15 cellular contexts compared by ENCODE assay signal in the genomic region with DNA sequence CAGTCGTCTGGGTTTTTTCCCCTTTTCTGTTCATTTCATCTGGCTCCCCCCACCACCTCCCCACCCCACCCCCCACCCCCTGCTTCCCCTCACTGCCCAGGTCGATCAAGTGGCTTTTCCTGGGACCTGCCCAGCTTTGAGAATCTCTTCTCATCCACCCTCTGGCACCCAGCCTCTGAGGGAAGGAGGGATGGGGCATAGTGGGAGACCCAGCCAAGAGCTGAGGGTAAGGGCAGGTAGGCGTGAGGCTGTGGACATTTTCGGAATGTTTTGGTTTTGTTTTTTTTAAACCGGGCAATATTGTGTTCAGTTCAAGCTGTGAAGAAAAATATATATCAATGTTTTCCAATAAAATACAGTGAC. TPM values are rescaled to one million over a fixed set of nuclear protein-coding genes. Genes with fewer than 3 reads are reported as not detected.
DNase-seq lines count a peak whose midpoint lies in the region; ATAC-seq and TF ChIP-seq lines count a peak whose summit lies in the region.
"Had no signal": no experiment of that assay in that cellular context is flagged by ENCODE, and none has a peak within 500 bp of the region (broad histone marks: within the 10 kb centered on the region; RNA-seq: fewer than 3 reads in every experiment).

No MANE protein-coding gene starts in this region.

- peak overlapping the region; percentile 92 for H3K27ac Mint-ChIP-seq in CD8-positive, alpha-beta T cell
- peak overlapping the region; percentile 86 for H3K27ac Mint-ChIP-seq in activated naive CD8-positive, alpha-beta T cell treated with anti-CD3 and anti-CD28 coated beads for 36 hours

- H3K4me3 ChIP-seq in CD8-positive, alpha-beta T cell (ENCODE audit: low read depth, low read length): no peak overlapping the region
- H3K4me3 ChIP-seq in sigmoid colon: no peak overlapping the region
- no peak overlapping the region for H3K4me3 ChIP-seq in mesenchymal stem cell (ENCODE audit: insufficient read depth in 1 of 2, low read depth in 1 of 2, low read length in 2 of 2)
- H3K4me3 ChIP-seq: left lung, PC-9 had no signal

- no peak overlapping the region for H3K23ac ChIP-seq in mesenchymal stem cell (ENCODE audit: low read length in 2 of 2)

- no peak overlapping the region for H3K9ac ChIP-seq in mesenchymal stem cell (ENCODE audit: low read length)

- no peak overlapping the region for H2BK15ac ChIP-seq in mesenchymal stem cell (ENCODE audit: low read depth, poor library complexity, severe bottlenecking)

- H2AFZ ChIP-seq in mesenchymal stem cell (ENCODE audit: low read depth, low read length): no peak overlapping the region
- H2AFZ ChIP-seq: PC-9 had no signal

- peaks cover 44% of the 10 kb centered on the region for H3K36me3 ChIP-seq in CD8-positive, alpha-beta T cell (ENCODE audit: insufficient read depth, low read length)
- H3K36me3 ChIP-seq in sigmoid colon: peaks cover 26 to 49% (median 45%) of the 10 kb centered on the region in 4 donors
- peaks cover 55 to 57% of the 10 kb centered on the region in 2 experiments for H3K36me3 ChIP-seq in mesenchymal stem cell (ENCODE audit: control insufficient read depth in 1 of 2, insufficient read depth in 2 of 2, low read depth in 1 of 2, low read length in 2 of 2)

- peaks cover 34% of the 10 kb centered on the region for H3K79me1 ChIP-seq in mesenchymal stem cell (replicated peaks; ENCODE audit: low read length, poor library complexity, severe bottlenecking)

- ATAC-seq in CD8-positive, alpha-beta T cell: no peak
- ATAC-seq in HG03460 (IDR thresholded peaks at IDR 0.05; ENCODE audit: unreplicated experiment): no peak
- ATAC-seq: left lung had no signal

- no peak overlapping the region for H3K4ac ChIP-seq in mesenchymal stem cell (ENCODE audit: low read depth in 1 of 2, low read length in 2 of 2)

- TF ChIP-seq POLR2A in sigmoid colon (IDR thresholded peaks at IDR 0.05): no peak

- POLR2A ChIA-PET in CD8-positive, alpha-beta T cell (lab: Charles Lee): interaction anchor here (0.9 to 3.8 kb wide), 4 partner anchors 9 to 23 kb away, joined by 3 to 78 read pairs (median 7); partner anchors contain the start of gene CALM3

- H3K4me1 ChIP-seq in CD8-positive, alpha-beta T cell (ENCODE audit: insufficient read depth, low read length): peaks cover 46% of the 10 kb centered on the region
- peaks cover 0 to 12% (median 6%) of the 10 kb centered on the region in 4 donors for H3K4me1 ChIP-seq in sigmoid colon
- no peaks in the 10 kb centered on the region for H3K4me1 ChIP-seq in mesenchymal stem cell (ENCODE audit: control insufficient read depth, insufficient read depth, low read depth, low read length)

- WGBS in sigmoid colon, 2 donors: 62 to 77% methylated on average over 5 of the region's 5 CpGs
- 100% methylated on average over 1 of the region's 5 CpGs for WGBS in mesenchymal stem cell

- H2BK5ac ChIP-seq in mesenchymal stem cell (ENCODE audit: low read depth, low read length, poor library complexity, severe bottlenecking): no peak overlapping the region

- no peak overlapping the region for H3K14ac ChIP-seq in mesenchymal stem cell (ENCODE audit: low read length in 2 of 2)

- CTCF ChIA-PET in CD8-positive, alpha-beta T cell (lab: Charles Lee): interaction anchor here (1.8 to 6.3 kb wide), 4 partner anchors 9 to 118 kb away, joined by 4 to 126 read pairs (median 30); partner anchors contain the start of genes CALM3 and DACT3

- H3K4me3 Mint-ChIP-seq in CD8-positive, alpha-beta T cell: peak overlapping the region; percentile 66
- peak overlapping the region; percentile 58 for H3K4me3 Mint-ChIP-seq in activated naive CD8-positive, alpha-beta T cell treated with anti-CD3 and anti-CD28 coated beads for 36 hours

- no peak overlapping the region for H2AK5ac ChIP-seq in mesenchymal stem cell (ENCODE audit: low read length, severe bottlenecking)

- H3K27me3 Mint-ChIP-seq in CD8-positive, alpha-beta T cell (ENCODE audit: low read depth): no peaks in the 10 kb centered on the region
- no peaks in the 10 kb centered on the region for H3K27me3 Mint-ChIP-seq in activated naive CD8-positive, alpha-beta T cell treated with anti-CD3 and anti-CD28 coated beads for 36 hours

- peak; percentile 41 for DNase-seq in activated effector memory CD4-positive, alpha-beta T cell treated with anti-CD3 and anti-CD28 coated beads, Interleukin-2, amount 50 U/mL, for 16 hours
- no peak for DNase-seq in activated effector memory CD4-positive, alpha-beta T cell treated with Interleukin-2 at 50 U/mL for 16 hours
- no peak for DNase-seq in CD8-positive, alpha-beta T cell
- DNase-seq in activated naive CD8-positive, alpha-beta T cell treated with anti-CD3 and anti-CD28 coated beads for 36 hours: no peak
- DNase-seq in sigmoid colon (peak; percentile 58), hypothalamus (lab: John Stamatoyannopoulos, UW) (no peak), mesenchymal stem cell (no peak)
- DNase-seq: amygdala, NCI-H1092, PC-9, substantia nigra had no signal

- no peak for TF ChIP-seq CTCF in CD8-positive, alpha-beta T cell (IDR thresholded peaks at IDR 0.05)
- TF ChIP-seq CTCF in sigmoid colon (IDR thresholded peaks at IDR 0.05): no peak

- H3K27me3 ChIP-seq in CD8-positive, alpha-beta T cell (ENCODE audit: insufficient read depth, low read length): no peaks in the 10 kb centered on the region
- H3K27me3 ChIP-seq in sigmoid colon (no peaks in the 10 kb centered on the region), mesenchymal stem cell (ENCODE audit: control insufficient read depth in 1 of 2, insufficient read depth in 1 of 2, low read length in 2 of 2) (no peaks in the 10 kb centered on the region)
- H3K27me3 ChIP-seq: left lung had no signal

- no peak overlapping the region for H2BK120ac ChIP-seq in mesenchymal stem cell (ENCODE audit: low read depth, low read length)

- TF ChIP-seq EP300 in sigmoid colon (IDR thresholded peaks at IDR 0.05): no peak

- H4K8ac ChIP-seq in mesenchymal stem cell (ENCODE audit: low read length): no peak overlapping the region

- H3K4me1 Mint-ChIP-seq in CD8-positive, alpha-beta T cell (ENCODE audit: low read depth): peaks cover 60% of the 10 kb centered on the region
- H3K4me1 Mint-ChIP-seq in activated naive CD8-positive, alpha-beta T cell treated with anti-CD3 and anti-CD28 coated beads for 36 hours: peaks cover 68% of the 10 kb centered on the region

- intact Hi-C loops in CD8-positive, alpha-beta T cell (cut with DNase I, micrococcal nuclease): no loop called here
- intact Hi-C loops in sigmoid colon (cut with DNase I): no loop called here

- no peaks in the 10 kb centered on the region for H3K9me3 ChIP-seq in CD8-positive, alpha-beta T cell (ENCODE audit: low read length)
- H3K9me3 ChIP-seq in sigmoid colon: no peaks in the 10 kb centered on the region
- no peaks in the 10 kb centered on the region for H3K9me3 ChIP-seq in mesenchymal stem cell (ENCODE audit: control insufficient read depth, low read length)
- H3K9me3 ChIP-seq: left lung had no signal

- no peak overlapping the region for H4K91ac ChIP-seq in mesenchymal stem cell (ENCODE audit: low read length)

- H3K36me3 Mint-ChIP-seq in CD8-positive, alpha-beta T cell: peaks cover 52% of the 10 kb centered on the region
- peaks cover 49% of the 10 kb centered on the region for H3K36me3 Mint-ChIP-seq in activated naive CD8-positive, alpha-beta T cell treated with anti-CD3 and anti-CD28 coated beads for 36 hours

- no peak overlapping the region for H3K18ac ChIP-seq in mesenchymal stem cell (ENCODE audit: low read depth in 1 of 2, low read length in 2 of 2)

- no peak overlapping the region for H2BK12ac ChIP-seq in mesenchymal stem cell (ENCODE audit: low read length in 2 of 2)

- H3K27ac ChIP-seq in CD8-positive, alpha-beta T cell (ENCODE audit: low read depth, low read length): peak overlapping the region; percentile 23
- H3K27ac ChIP-seq in sigmoid colon (no peak overlapping the region), mesenchymal stem cell (ENCODE audit: low read length, poor library complexity, severe bottlenecking) (no peak overlapping the region)
- H3K27ac ChIP-seq: left lung, PC-9, VCaP had no signal

- no peaks in the 10 kb centered on the region for H3K9me3 Mint-ChIP-seq in CD8-positive, alpha-beta T cell
- H3K9me3 Mint-ChIP-seq in activated naive CD8-positive, alpha-beta T cell treated with anti-CD3 and anti-CD28 coated beads for 36 hours: no peaks in the 10 kb centered on the region

- no peak overlapping the region for H3K4me2 ChIP-seq in mesenchymal stem cell (ENCODE audit: low read length, poor library complexity, severe bottlenecking)
- H3K4me2 ChIP-seq: PC-9 had no signal

RNA-seq across cellular contexts. Expression of gene CALM3, which starts 9.3 kb away (rescaled TPM):
- total RNA-seq in CD8-positive, alpha-beta T cell: 100 to 1,000 TPM; 139 to 150 TPM
- 100 to 1,000 TPM; 567 TPM for total RNA-seq in activated naive CD8-positive, alpha-beta T cell treated with anti-CD3 and anti-CD28 coated beads for 36 hours
- total RNA-seq in sigmoid colon: 100 to 1,000 TPM; 127 to 183 (median 159) TPM
- polyA plus RNA-seq in sigmoid colon: 100 to 1,000 TPM; 210 to 375 (median 281) TPM
- 253 TPM for polyA plus RNA-seq in mesenchymal stem cell (2013, experiment 1 of 2)
- polyA plus RNA-seq in mesenchymal stem cell (2013, experiment 2 of 2): 257 TPM

RNA-seq across cellular contexts. Expression of gene PTGIR, which starts 14.5 kb away (rescaled TPM):
- total RNA-seq in CD8-positive, alpha-beta T cell: under 1 TPM in 1 of 2 experiments, not detected in 1; 0.25 TPM
- 10 to 100 TPM; 43.9 to 46.7 TPM for total RNA-seq in activated naive CD8-positive, alpha-beta T cell treated with anti-CD3 and anti-CD28 coated beads for 36 hours
- 1 to 10 TPM; 2.0 to 5.8 (median 3.5) TPM for total RNA-seq in sigmoid colon
- polyA plus RNA-seq in sigmoid colon: 1 to 10 TPM in 1 of 3 donors, under 1 TPM in 1, not detected in 1; 0.60 to 4.4 TPM
- 20.7 TPM for polyA plus RNA-seq in mesenchymal stem cell (2013, experiment 1 of 2)
- 19.9 TPM for polyA plus RNA-seq in mesenchymal stem cell (2013, experiment 2 of 2)
- total RNA-seq: H1 had no signal

RNA-seq across cellular contexts. Expression of gene GNG8, which starts 25.6 kb away (rescaled TPM):
- total RNA-seq in CD8-positive, alpha-beta T cell: not detected
- 10 to 100 TPM; 20.4 to 21.3 TPM for total RNA-seq in activated naive CD8-positive, alpha-beta T cell treated with anti-CD3 and anti-CD28 coated beads for 36 hours
- not detected for total RNA-seq in sigmoid colon
- not detected for polyA plus RNA-seq in sigmoid colon
- polyA plus RNA-seq in mesenchymal stem cell (2013, experiment 1 of 2): not detected
- 1.3 TPM for polyA plus RNA-seq in mesenchymal stem cell (2013, experiment 2 of 2)
- total RNA-seq: H1, left lung, PC-9 had no signal
- polyA plus RNA-seq: H1 had no signal

RNA-seq across cellular contexts. Expression of gene DACT3, which starts 50.6 kb away (rescaled TPM):
- total RNA-seq in CD8-positive, alpha-beta T cell: not detected
- total RNA-seq in activated naive CD8-positive, alpha-beta T cell treated with anti-CD3 and anti-CD28 coated beads for 36 hours: 1 to 10 TPM; 3.7 to 3.9 TPM
- 10 to 100 TPM; 23.7 to 87.2 (median 48.6) TPM for total RNA-seq in sigmoid colon
- polyA plus RNA-seq in sigmoid colon: 1 to 10 TPM in 2 of 3 donors, under 1 TPM in 1; 0.46 to 2.9 (median 1.8) TPM
- 25.9 TPM for polyA plus RNA-seq in mesenchymal stem cell (2013, experiment 1 of 2)
- 26.2 TPM for polyA plus RNA-seq in mesenchymal stem cell (2013, experiment 2 of 2)

Comparison
In these comparisons a context has a peak if more than half of its experiments do, and no peak if none do; other contexts are left out.
1. DNase-seq: peak in activated effector memory CD4-positive, alpha-beta T cell treated with anti-CD3 and anti-CD28 coated beads, Interleukin-2, amount 50 U/mL, for 16 hours (single experiment) and sigmoid colon (single experiment); none in activated effector memory CD4-positive, alpha-beta T cell treated with Interleukin-2 at 50 U/mL for 16 hours (single experiment), CD8-positive, alpha-beta T cell (0 of 7), activated naive CD8-positive, alpha-beta T cell treated with anti-CD3 and anti-CD28 coated beads for 36 hours (single experiment), hypothalamus (0 of 51) and mesenchymal stem cell (single experiment).
2. RNA of gene PTGIR, which starts 14.5 kb away (total RNA-seq): 43.9 to 46.7 TPM in activated naive CD8-positive, alpha-beta T cell treated with anti-CD3 and anti-CD28 coated beads for 36 hours; 2.0 to 5.8 TPM in sigmoid colon and 0.25 TPM in CD8-positive, alpha-beta T cell; every median in the first group is over 4 times any median in the second.
3. RNA of gene GNG8, which starts 25.6 kb away (total RNA-seq): 20.4 to 21.3 TPM in activated naive CD8-positive, alpha-beta T cell treated with anti-CD3 and anti-CD28 coated beads for 36 hours; not detected in CD8-positive, alpha-beta T cell and not detected in sigmoid colon; every median in the first group is over 10 times any median in the second.